In genomic region chr7:138257459-138258193, GRCh38 we compare ENCODE assay signal across 9 cellular contexts.
DNase-seq lines count a peak whose midpoint lies in the region; ATAC-seq and TF ChIP-seq lines count a peak whose summit lies in the region.
"Had no signal": no experiment of that assay in that cellular context is flagged by ENCODE, and none has a peak within 500 bp of the region (broad histone marks: within the 10 kb centered on the region; RNA-seq: fewer than 3 reads in every experiment).

No MANE protein-coding gene starts in this region.

- H3K27me3 ChIP-seq in brain microvascular endothelial cell (replicated peaks) = no peaks in the 10 kb centered on the region
- H3K27me3 ChIP-seq in liver (ENCODE audit: control insufficient read depth in 4 of 4, insufficient read depth in 4 of 4, low read length in 3 of 4) = no peaks in the 10 kb centered on the region
- no peaks in the 10 kb centered on the region for H3K27me3 ChIP-seq in upper lobe of left lung
- H3K27me3 ChIP-seq in CD4-positive, alpha-beta T cell (ENCODE audit: control insufficient read depth, insufficient read depth, low read length) = no peaks in the 10 kb centered on the region
- no peaks in the 10 kb centered on the region for H3K27me3 ChIP-seq in dorsolateral prefrontal cortex

- H3K9me3 ChIP-seq in liver (ENCODE audit: control insufficient read depth in 4 of 4, low read length in 3 of 4) (peaks cover 0 to 1% (median 0%) of the 10 kb centered on the region in 4 donors), upper lobe of left lung (no peaks in the 10 kb centered on the region)
- no peaks in the 10 kb centered on the region for H3K9me3 ChIP-seq in CD4-positive, alpha-beta T cell (ENCODE audit: control insufficient read depth, low read length)

- TF ChIP-seq RAD21 in liver (IDR thresholded peaks at IDR 0.05) = no peak

- no peaks in the 10 kb centered on the region for H3K36me3 Mint-ChIP-seq in activated naive CD8-positive, alpha-beta T cell treated with anti-CD3 and anti-CD28 coated beads, Interleukin-2, amount 50 U/mL, for 24 hours (ENCODE audit: low read depth)
- no peaks in the 10 kb centered on the region for H3K36me3 Mint-ChIP-seq in activated naive CD8-positive, alpha-beta T cell treated with anti-CD3 and anti-CD28 coated beads for 36 hours
- H3K36me3 Mint-ChIP-seq in CD4-positive, alpha-beta T cell (ENCODE audit: low read depth) = no peaks in the 10 kb centered on the region

- in situ Hi-C loops in brain microvascular endothelial cell (cut with HindIII; ENCODE audit: low pct_ligation_motif_present, low sequenced_read_pairs) = no loop called here

- H3K4me1 ChIP-seq in liver (ENCODE audit: control insufficient read depth in 4 of 4, insufficient read depth in 4 of 4, low read length in 3 of 4) (peaks cover 0 to 6% (median 2%) of the 10 kb centered on the region in 4 donors), upper lobe of left lung (peaks cover 8 to 13% (median 11%) of the 10 kb centered on the region in 4 donors)

- no peak overlapping the region for H3K27ac Mint-ChIP-seq in activated naive CD8-positive, alpha-beta T cell treated with anti-CD3 and anti-CD28 coated beads, Interleukin-2, amount 50 U/mL, for 24 hours
- H3K27ac Mint-ChIP-seq in activated naive CD8-positive, alpha-beta T cell treated with anti-CD3 and anti-CD28 coated beads for 36 hours = no peak overlapping the region
- no peak overlapping the region for H3K27ac Mint-ChIP-seq in CD4-positive, alpha-beta T cell

- H3K36me3 ChIP-seq in brain microvascular endothelial cell (replicated peaks) (no peaks in the 10 kb centered on the region), liver (ENCODE audit: control insufficient read depth in 4 of 4, insufficient read depth in 3 of 4, low read depth in 1 of 4, low read length in 3 of 4) (no peaks in the 10 kb centered on the region), upper lobe of left lung (no peaks in the 10 kb centered on the region)

- no peak for TF ChIP-seq POLR2A in upper lobe of left lung (IDR thresholded peaks at IDR 0.05)

- CTCF ChIA-PET in CD4-positive, alpha-beta T cell (lab: Charles Lee) = no interaction called here

- no peak for TF ChIP-seq CTCF in brain microvascular endothelial cell (IDR thresholded peaks at IDR 0.05; ENCODE audit: low read depth, low read length, missing control alignments)
- TF ChIP-seq CTCF in liver (IDR thresholded peaks at IDR 0.05; ENCODE audit: low read depth, low read length, missing input control) = no peak
- no peak for TF ChIP-seq CTCF in upper lobe of left lung (IDR thresholded peaks at IDR 0.05)
- no peak for TF ChIP-seq CTCF in CD4-positive, alpha-beta T cell (IDR thresholded peaks at IDR 0.05)
- no peak for TF ChIP-seq CTCF in dorsolateral prefrontal cortex (IDR thresholded peaks at IDR 0.05 in 54 of 56, conservative IDR thresholded peaks at IDR 0.05 in 2 of 56; ENCODE audit: low read depth in 1 of 56, partially characterized antibody in 56 of 56)

- POLR2A ChIA-PET in CD4-positive, alpha-beta T cell (lab: Charles Lee) = no interaction called here

- H3K27me3 Mint-ChIP-seq in activated naive CD8-positive, alpha-beta T cell treated with anti-CD3 and anti-CD28 coated beads, Interleukin-2, amount 50 U/mL, for 24 hours = peaks cover 5% of the 10 kb centered on the region
- H3K27me3 Mint-ChIP-seq in activated naive CD8-positive, alpha-beta T cell treated with anti-CD3 and anti-CD28 coated beads for 36 hours = peaks cover 5% of the 10 kb centered on the region
- peaks cover 3% of the 10 kb centered on the region for H3K27me3 Mint-ChIP-seq in CD4-positive, alpha-beta T cell

- intact Hi-C loops in CD4-positive, alpha-beta T cell (cut with DNase I, micrococcal nuclease) = no loop called here
- intact Hi-C loops in dorsolateral prefrontal cortex (cut with DNase I) = no loop called here

- H3K27ac ChIP-seq in brain microvascular endothelial cell (peak overlapping the region; percentile 85), liver (ENCODE audit: low read depth in 1 of 2, low read length in 2 of 2) (peak overlapping the region; percentile 1 to 34), upper lobe of left lung (peak overlapping the region in 2 of 4 donors; percentile 7 to 42), dorsolateral prefrontal cortex (no peak overlapping the region)
- H3K27ac ChIP-seq in CD4-positive, alpha-beta T cell (ENCODE audit: low read depth, low read length) = no peak overlapping the region

- no peak overlapping the region for H3K4me3 Mint-ChIP-seq in activated naive CD8-positive, alpha-beta T cell treated with anti-CD3 and anti-CD28 coated beads, Interleukin-2, amount 50 U/mL, for 24 hours
- H3K4me3 Mint-ChIP-seq in activated naive CD8-positive, alpha-beta T cell treated with anti-CD3 and anti-CD28 coated beads for 36 hours = no peak overlapping the region
- no peak overlapping the region for H3K4me3 Mint-ChIP-seq in CD4-positive, alpha-beta T cell

- no peak for DNase-seq in activated naive CD8-positive, alpha-beta T cell treated with anti-CD3 and anti-CD28 coated beads, Interleukin-2, amount 50 U/mL, for 24 hours
- DNase-seq in activated naive CD8-positive, alpha-beta T cell treated with anti-CD3 and anti-CD28 coated beads for 36 hours = no peak
- peak; percentile 91 for DNase-seq in brain microvascular endothelial cell
- DNase-seq in upper lobe of left lung = peak in 1 of 2 donors; percentile 47
- no peak for DNase-seq in CD4-positive, alpha-beta T cell
- no peak for DNase-seq in dorsolateral prefrontal cortex
- DNase-seq: T-helper 2 cell had no signal

- H3K4me1 Mint-ChIP-seq in activated naive CD8-positive, alpha-beta T cell treated with anti-CD3 and anti-CD28 coated beads, Interleukin-2, amount 50 U/mL, for 24 hours = peaks cover 5% of the 10 kb centered on the region
- H3K4me1 Mint-ChIP-seq in activated naive CD8-positive, alpha-beta T cell treated with anti-CD3 and anti-CD28 coated beads for 36 hours = peaks cover 6% of the 10 kb centered on the region
- peaks cover 8% of the 10 kb centered on the region for H3K4me1 Mint-ChIP-seq in CD4-positive, alpha-beta T cell (ENCODE audit: low read depth)

- no peak overlapping the region for H3K9ac ChIP-seq in liver (ENCODE audit: low read depth in 1 of 2, low read length in 2 of 2)

- H3K9me3 Mint-ChIP-seq in activated naive CD8-positive, alpha-beta T cell treated with anti-CD3 and anti-CD28 coated beads, Interleukin-2, amount 50 U/mL, for 24 hours = peaks cover 5% of the 10 kb centered on the region
- peaks cover 2% of the 10 kb centered on the region for H3K9me3 Mint-ChIP-seq in activated naive CD8-positive, alpha-beta T cell treated with anti-CD3 and anti-CD28 coated beads for 36 hours
- no peaks in the 10 kb centered on the region for H3K9me3 Mint-ChIP-seq in CD4-positive, alpha-beta T cell

- WGBS in liver = 45% methylated on average over 10 of the region's 10 CpGs
- 14 to 23% methylated on average over 10 of the region's 10 CpGs for WGBS in upper lobe of left lung, 2 donors

- TF ChIP-seq EP300 in upper lobe of left lung (IDR thresholded peaks at IDR 0.05) = peak in 2 of 4 donors; percentile 57 to 73

- H3K4me3 ChIP-seq in brain microvascular endothelial cell (ENCODE audit: low read depth, low read length) (no peak overlapping the region), liver (ENCODE audit: low read depth in 1 of 3, low read length in 3 of 3) (no peak overlapping the region), upper lobe of left lung (no peak overlapping the region), dorsolateral prefrontal cortex (no peak overlapping the region)

- peak; percentile 28 for ATAC-seq in activated naive CD8-positive, alpha-beta T cell treated with anti-CD3 and anti-CD28 coated beads, Interleukin-2, amount 50 U/mL, for 24 hours
- ATAC-seq in upper lobe of left lung (ENCODE audit: low FRiP score in 2 of 2) (peak; percentile 72 to 76), GM19397 (IDR thresholded peaks at IDR 0.05; ENCODE audit: unreplicated experiment) (no peak)
- no peak for ATAC-seq in CD4-positive, alpha-beta T cell (ENCODE audit: poor library complexity)

TF ChIP-seq in liver, 16 proteins besides CTCF, POLR2A, EP300 and RAD21 (continues in another document):
- TF ChIP-seq NR2F2 (IDR thresholded peaks at IDR 0.05) (peak; percentile 26), REST (IDR thresholded peaks at IDR 0.05) (no peak), ZBTB33 (IDR thresholded peaks at IDR 0.05) (no peak)

Comparison
In these comparisons a context has a peak if more than half of its experiments do, and no peak if none do; other contexts are left out.
1. ATAC-seq: peak in activated naive CD8-positive, alpha-beta T cell treated with anti-CD3 and anti-CD28 coated beads, Interleukin-2, amount 50 U/mL, for 24 hours (single experiment) and upper lobe of left lung (2 of 2); none in GM19397 (single experiment) and CD4-positive, alpha-beta T cell (single experiment).
2. H3K27ac ChIP-seq: peak in brain microvascular endothelial cell (single experiment) and liver (2 of 2); none in CD4-positive, alpha-beta T cell (single experiment) and dorsolateral prefrontal cortex (0 of 59).